In genomic region chr12:113946175-113946574, GRCh38 we compare ENCODE assay signal across 35 cellular contexts.
"Had no signal": no experiment of that assay in that cellular context is flagged by ENCODE, and none has a peak within 500 bp of the region (broad histone marks: within the 10 kb centered on the region; RNA-seq: fewer than 3 reads in every experiment).

No MANE protein-coding gene starts in this region.

- H3K9me3 Mint-ChIP-seq: activated B cell treated with CpG ODN at 0.5 μM for 24 hours; activated CD4-positive, alpha-beta memory T cell treated with anti-CD3 and anti-CD28 coated beads for 36 hours; activated CD4-positive, alpha-beta T cell treated with anti-CD3 and anti-CD28 coated beads, Interleukin-2, amount 10 ng/mL, durations not matched to agents 24 days and 14 days; activated CD8-positive, alpha-beta T cell treated with anti-CD3 and anti-CD28 coated beads for 36 hours; activated naive CD4-positive, alpha-beta T cell treated with anti-CD3 and anti-CD28 coated beads for 36 hours; activated naive CD4-positive, alpha-beta T cell treated with anti-CD3 and anti-CD28 coated beads, Interleukin-2, amount 50 U/mL, for 72 hours; activated naive CD8-positive, alpha-beta T cell treated with anti-CD3 and anti-CD28 coated beads for 36 hours; activated T-cell treated with anti-CD3 and anti-CD28 coated beads, Interleukin-2, amount 50 U/mL, for 4 hours; activated T-cell treated with anti-CD3 and anti-CD28 coated beads, Interleukin-2, amount 50 U/mL, for 72 hours; activated T-helper 1 cell treated with anti-CD3 and anti-CD28 coated beads, Interleukin-12 subunit alpha, Interleukin-12 subunit beta, Interleukin-2, Interleukin-4 antibody, amounts not matched to agents 30 ng/mL and 10 ng/mL and 1 ng/mL, durations not matched to agents 14 hours and 24 hours and 36 hours; activated T-helper 17 cell treated with anti-CD3 and anti-CD28 coated beads, Interleukin-2, amount 50 U/mL, for 72 hours; T-helper 1 cell treated with Interleukin-12 subunit alpha and Interleukin-12 subunit beta and Interleukin-4 antibody, amounts not matched to agents 30 μg/mL and 1 μg/mL, for 36 hours; T-helper 2 cell treated with Interferon-gamma antibody and Interleukin-4, amounts not matched to agents 5 μg/mL and 100 μg/mL, for 36 hours had no signal

- DNase-seq: activated B cell treated with CpG ODN at 0.5 μM for 24 hours; activated CD4-positive, alpha-beta memory T cell treated with anti-CD3 and anti-CD28 coated beads for 36 hours; activated CD4-positive, alpha-beta T cell treated with anti-CD3 and anti-CD28 coated beads for 4 hours; activated CD4-positive, alpha-beta T cell treated with anti-CD3 and anti-CD28 coated beads, Interleukin-2, amount 10 ng/mL, durations not matched to agents 24 days and 14 days; activated CD4-positive, alpha-beta T cell treated with anti-CD3 and anti-CD28 coated beads, Interleukin-2, amount 50 U/mL, for 1 hour; activated CD4-positive, alpha-beta T cell treated with anti-CD3 and anti-CD28 coated beads, Interleukin-2, amount 50 U/mL, for 4 hours; activated CD4-positive, CD25-positive, alpha-beta regulatory T cell treated with anti-CD3 and anti-CD28 coated beads, Interleukin-2, amount 50 U/mL, for 72 hours; activated CD8-positive, alpha-beta memory T cell treated with anti-CD3 and anti-CD28 coated beads, Interleukin-2, amount 50 U/mL, for 4 hours; activated CD8-positive, alpha-beta T cell treated with anti-CD3 and anti-CD28 coated beads for 36 hours; activated effector memory CD4-positive, alpha-beta T cell treated with anti-CD3 and anti-CD28 coated beads, Interleukin-2, amount 50 U/mL, for 16 hours; activated gamma-delta T cell treated with Interleukin-2 at 50 U/mL for 16 hours; activated naive CD4-positive, alpha-beta T cell; activated naive CD4-positive, alpha-beta T cell treated with anti-CD3 and anti-CD28 coated beads for 36 hours; activated naive CD4-positive, alpha-beta T cell treated with anti-CD3 and anti-CD28 coated beads, Interleukin-2, amount 50 U/mL, for 16 hours; activated naive CD8-positive, alpha-beta T cell treated with anti-CD3 and anti-CD28 coated beads for 36 hours; activated T-cell treated with anti-CD3 and anti-CD28 coated beads for 4 hours; activated T-cell treated with anti-CD3 and anti-CD28 coated beads, Interleukin-2, amount 50 U/mL, for 1 hour; activated T-cell treated with anti-CD3 and anti-CD28 coated beads, Interleukin-2, amount 50 U/mL, for 4 hours; activated T-cell treated with anti-CD3 and anti-CD28 coated beads, Interleukin-2, amount 50 U/mL, for 72 hours; adrenal gland; amniotic stem cell; aorta; body of pancreas; brain microvascular endothelial cell; central memory CD4-positive, alpha-beta T cell; T-helper 1 cell; T-helper 2 cell; T-helper 9 cell had no signal

- H3K27ac ChIP-seq: adrenal gland, body of pancreas, brain microvascular endothelial cell, breast epithelium, VCaP had no signal

- H3K4me1 ChIP-seq: adrenal gland, body of pancreas, breast epithelium had no signal

- ATAC-seq: activated CD8-positive, alpha-beta T cell treated with anti-CD3 and anti-CD28 coated beads for 36 hours; activated naive CD4-positive, alpha-beta T cell treated with anti-CD3 and anti-CD28 coated beads, Interleukin-2, amount 50 U/mL, for 72 hours; activated T-cell treated with anti-CD3 and anti-CD28 coated beads, Interleukin-2, amount 50 U/mL, for 4 hours; activated T-cell treated with anti-CD3 and anti-CD28 coated beads, Interleukin-2, amount 50 U/mL, for 72 hours; activated T-helper 17 cell treated with anti-CD3 and anti-CD28 coated beads, Interleukin-2, amount 50 U/mL, for 72 hours; body of pancreas had no signal

- H3K27me3 ChIP-seq: adrenal gland, body of pancreas, brain microvascular endothelial cell, breast epithelium had no signal

- H3K9me3 ChIP-seq: adrenal gland, body of pancreas, breast epithelium had no signal

- H3K27ac Mint-ChIP-seq: activated B cell treated with CpG ODN at 0.5 μM for 24 hours; activated CD4-positive, alpha-beta memory T cell treated with anti-CD3 and anti-CD28 coated beads for 36 hours; activated CD4-positive, alpha-beta T cell treated with anti-CD3 and anti-CD28 coated beads, Interleukin-2, amount 10 ng/mL, durations not matched to agents 24 days and 14 days; activated CD8-positive, alpha-beta T cell treated with anti-CD3 and anti-CD28 coated beads for 36 hours; activated naive CD4-positive, alpha-beta T cell treated with anti-CD3 and anti-CD28 coated beads for 36 hours; activated naive CD4-positive, alpha-beta T cell treated with anti-CD3 and anti-CD28 coated beads, Interleukin-2, amount 50 U/mL, for 72 hours; activated naive CD8-positive, alpha-beta T cell treated with anti-CD3 and anti-CD28 coated beads for 36 hours; activated T-cell treated with anti-CD3 and anti-CD28 coated beads, Interleukin-2, amount 50 U/mL, for 72 hours; activated T-helper 1 cell treated with anti-CD3 and anti-CD28 coated beads, Interleukin-12 subunit alpha, Interleukin-12 subunit beta, Interleukin-2, Interleukin-4 antibody, amounts not matched to agents 30 ng/mL and 10 ng/mL and 1 ng/mL, durations not matched to agents 14 hours and 24 hours and 36 hours; activated T-helper 17 cell treated with anti-CD3 and anti-CD28 coated beads, Interleukin-2, amount 50 U/mL, for 72 hours; T-helper 1 cell treated with Interleukin-12 subunit alpha and Interleukin-12 subunit beta and Interleukin-4 antibody, amounts not matched to agents 30 μg/mL and 1 μg/mL, for 36 hours; T-helper 2 cell treated with Interferon-gamma antibody and Interleukin-4, amounts not matched to agents 5 μg/mL and 100 μg/mL, for 36 hours had no signal

- H3K4me3 Mint-ChIP-seq: activated B cell treated with CpG ODN at 0.5 μM for 24 hours; activated CD4-positive, alpha-beta memory T cell treated with anti-CD3 and anti-CD28 coated beads for 36 hours; activated CD4-positive, alpha-beta T cell treated with anti-CD3 and anti-CD28 coated beads, Interleukin-2, amount 10 ng/mL, durations not matched to agents 24 days and 14 days; activated CD8-positive, alpha-beta T cell treated with anti-CD3 and anti-CD28 coated beads for 36 hours; activated naive CD4-positive, alpha-beta T cell treated with anti-CD3 and anti-CD28 coated beads for 36 hours; activated naive CD8-positive, alpha-beta T cell treated with anti-CD3 and anti-CD28 coated beads for 36 hours; activated T-cell treated with anti-CD3 and anti-CD28 coated beads, Interleukin-2, amount 50 U/mL, for 4 hours; activated T-cell treated with anti-CD3 and anti-CD28 coated beads, Interleukin-2, amount 50 U/mL, for 72 hours; activated T-helper 1 cell treated with anti-CD3 and anti-CD28 coated beads, Interleukin-12 subunit alpha, Interleukin-12 subunit beta, Interleukin-2, Interleukin-4 antibody, amounts not matched to agents 30 ng/mL and 10 ng/mL and 1 ng/mL, durations not matched to agents 14 hours and 24 hours and 36 hours; activated T-helper 17 cell treated with anti-CD3 and anti-CD28 coated beads, Interleukin-2, amount 50 U/mL, for 72 hours; T-helper 1 cell treated with Interleukin-12 subunit alpha and Interleukin-12 subunit beta and Interleukin-4 antibody, amounts not matched to agents 30 μg/mL and 1 μg/mL, for 36 hours; T-helper 2 cell treated with Interferon-gamma antibody and Interleukin-4, amounts not matched to agents 5 μg/mL and 100 μg/mL, for 36 hours had no signal

- H3K27me3 Mint-ChIP-seq: activated B cell treated with CpG ODN at 0.5 μM for 24 hours; activated CD4-positive, alpha-beta memory T cell treated with anti-CD3 and anti-CD28 coated beads for 36 hours; activated CD4-positive, alpha-beta T cell treated with anti-CD3 and anti-CD28 coated beads, Interleukin-2, amount 10 ng/mL, durations not matched to agents 24 days and 14 days; activated CD8-positive, alpha-beta T cell treated with anti-CD3 and anti-CD28 coated beads for 36 hours; activated naive CD8-positive, alpha-beta T cell treated with anti-CD3 and anti-CD28 coated beads for 36 hours; activated T-helper 17 cell treated with anti-CD3 and anti-CD28 coated beads, Interleukin-2, amount 50 U/mL, for 72 hours had no signal

- H3K4me3 ChIP-seq: adrenal gland, body of pancreas, breast epithelium had no signal

- H3K4me1 Mint-ChIP-seq: activated B cell treated with CpG ODN at 0.5 μM for 24 hours; activated CD4-positive, alpha-beta T cell treated with anti-CD3 and anti-CD28 coated beads, Interleukin-2, amount 10 ng/mL, durations not matched to agents 24 days and 14 days; activated naive CD8-positive, alpha-beta T cell treated with anti-CD3 and anti-CD28 coated beads for 36 hours; activated T-helper 17 cell treated with anti-CD3 and anti-CD28 coated beads, Interleukin-2, amount 50 U/mL, for 72 hours had no signal

- H3K36me3 ChIP-seq: breast epithelium had no signal
